25 cellular contexts compared by ENCODE assay signal in the genomic region with DNA sequence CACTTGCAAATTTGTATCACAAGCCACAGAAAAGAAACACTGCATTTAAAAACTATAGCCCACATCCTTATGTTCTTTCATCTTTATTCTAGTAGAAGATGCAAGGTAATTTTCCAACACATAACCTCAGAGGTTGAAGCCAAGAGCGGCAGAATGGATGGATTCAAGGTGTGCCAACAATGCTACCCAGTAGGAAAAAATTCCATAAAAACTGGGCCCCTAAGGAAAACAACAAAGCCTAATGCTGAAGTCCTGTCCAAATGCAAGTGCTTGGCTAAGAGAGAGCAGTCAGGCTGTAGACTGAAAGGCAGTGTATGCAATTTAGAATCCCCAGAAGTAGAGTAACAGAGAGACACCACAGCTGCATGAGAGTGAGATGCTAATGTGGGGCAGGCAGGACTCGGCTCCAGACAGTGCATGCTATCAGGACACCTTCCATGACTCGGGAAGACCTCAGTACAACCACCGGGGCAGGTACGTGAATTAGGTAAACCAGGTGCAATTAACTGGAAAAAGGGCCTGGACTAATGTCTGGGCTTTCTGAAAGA.
"Had no signal": no experiment of that assay in that cellular context is flagged by ENCODE, and none has a peak within 500 bp of the region (broad histone marks: within the 10 kb centered on the region; RNA-seq: fewer than 3 reads in every experiment).

No MANE protein-coding gene starts in this region.

- H3K4me1 ChIP-seq: SJSA1 had no signal

- H3K27ac ChIP-seq: brain microvascular endothelial cell, cardiac muscle cell, SJSA1 had no signal

- H3K27ac Mint-ChIP-seq: activated CD8-positive, alpha-beta T cell treated with anti-CD3 and anti-CD28 coated beads, Interleukin-2, amount 10 ng/mL, durations not matched to agents 7 days and 5 days; activated naive CD8-positive, alpha-beta T cell; T-helper 2 cell treated with Interferon-gamma antibody and Interleukin-4, amounts not matched to agents 5 μg/mL and 100 μg/mL, for 36 hours had no signal

- H3K4me3 Mint-ChIP-seq: activated CD8-positive, alpha-beta T cell treated with anti-CD3 and anti-CD28 coated beads, Interleukin-2, amount 10 ng/mL, durations not matched to agents 7 days and 5 days; activated naive CD8-positive, alpha-beta T cell; T-helper 2 cell treated with Interferon-gamma antibody and Interleukin-4, amounts not matched to agents 5 μg/mL and 100 μg/mL, for 36 hours had no signal

- DNase-seq: activated CD4-positive, alpha-beta T cell treated with anti-CD3 and anti-CD28 coated beads for 48 hours; activated CD4-positive, alpha-beta T cell treated with anti-CD3 and anti-CD28 coated beads, Interleukin-2, amount 50 U/mL, for 4 hours; activated CD4-positive, CD25-positive, alpha-beta regulatory T cell treated with anti-CD3 and anti-CD28 coated beads, Interleukin-2, amount 50 U/mL, for 72 hours; activated CD8-positive, alpha-beta memory T cell treated with anti-CD3 and anti-CD28 coated beads, Interleukin-2, amount 50 U/mL, for 48 hours; activated CD8-positive, alpha-beta T cell treated with anti-CD3 and anti-CD28 coated beads, Interleukin-2, amount 10 ng/mL, durations not matched to agents 7 days and 5 days; activated effector memory CD4-positive, alpha-beta T cell treated with Interleukin-2 at 50 U/mL for 16 hours; activated naive CD4-positive, alpha-beta T cell treated with Interleukin-2 at 50 U/mL for 16 hours; activated T-cell treated with anti-CD3 and anti-CD28 coated beads, Interleukin-2, amount 50 U/mL, for 1 hour; amygdala; brain microvascular endothelial cell; Kasumi-1; KBM-7; NCI-H1048; NCI-H146; NCI-H187 treated with DMSO at 0.1 percent for 48 hours; NCI-H2081 treated with DMSO at 0.1 percent for 48 hours; NCI-H446; NCI-H524; SHP77; SW 1271 had no signal

- H3K27me3 Mint-ChIP-seq: activated naive CD8-positive, alpha-beta T cell had no signal

- H3K9me3 Mint-ChIP-seq: T-helper 2 cell treated with Interferon-gamma antibody and Interleukin-4, amounts not matched to agents 5 μg/mL and 100 μg/mL, for 36 hours had no signal

- ATAC-seq: activated CD8-positive, alpha-beta T cell treated with anti-CD3 and anti-CD28 coated beads, Interleukin-2, amount 10 ng/mL, durations not matched to agents 7 days and 5 days; SK-N-SH treated with all-trans-retinoic acid at 6 μM for 48 hours had no signal

- H3K9me3 ChIP-seq: SJSA1 had no signal

- H3K4me3 ChIP-seq: cardiac muscle cell, SJSA1 had no signal

- H3K36me3 ChIP-seq: brain microvascular endothelial cell, cardiac muscle cell, SJSA1 had no signal

- H3K27me3 ChIP-seq: brain microvascular endothelial cell, cardiac muscle cell, SJSA1 had no signal
